In genomic region chr6:8392569-8392968, GRCh38 we compare ENCODE assay signal across 17 cellular contexts. TPM values are rescaled to one million over a fixed set of nuclear protein-coding genes. Genes with fewer than 3 reads are reported as not detected.
DNase-seq lines count a peak whose midpoint lies in the region; ATAC-seq, FAIRE-seq and TF ChIP-seq lines count a peak whose summit lies in the region.
"Had no signal": no experiment of that assay in that cellular context is flagged by ENCODE, and none has a peak within 500 bp of the region (broad histone marks: within the 10 kb centered on the region; RNA-seq: fewer than 3 reads in every experiment).

No MANE protein-coding gene starts in this region.

- TF ChIP-seq EP300 in K562 (IDR thresholded peaks at IDR 0.05; ENCODE audit: low read length), result no peak
- TF ChIP-seq EP300 in upper lobe of left lung (IDR thresholded peaks at IDR 0.05), result no peak

- no peak overlapping the region for H3K27ac Mint-ChIP-seq in T-helper 2 cell treated with Interferon-gamma antibody and Interleukin-4, amounts not matched to agents 5 μg/mL and 100 μg/mL, for 36 hours
- H3K27ac Mint-ChIP-seq: activated T-helper 1 cell treated with anti-CD3 and anti-CD28 coated beads, Interleukin-12 subunit alpha, Interleukin-12 subunit beta, Interleukin-2, Interleukin-4 antibody, amounts not matched to agents 30 ng/mL and 10 ng/mL and 1 ng/mL, durations not matched to agents 14 hours and 24 hours and 36 hours; stimulated activated memory B cell treated with anti-CD40 and anti-IgM and Interleukin-4, amounts not matched to agents 10 μg/mL and 1 μg/mL and 100 μg/mL, for 72 hours had no signal

- 6% methylated on average over 2 of the region's 2 CpGs for WGBS in K562 (ENCODE audit: insufficient coverage, low coverage, missing lambda C conversion rate)
- WGBS in upper lobe of left lung, 2 donors, result 50 to 65% methylated on average over 2 of the region's 2 CpGs

- DNase-seq in HAP-1 (ENCODE audit: low spot score in 2 of 2) (peak; percentile 21 to 34), NOMO-1 treated with DMSO at 0.1 percent for 48 hours (lab: John Stamatoyannopoulos, UW; ENCODE audit: unreplicated experiment) (peak; percentile 74), K562 (ENCODE audit: extremely low read depth in 1 of 4, low spot score in 3 of 4) (no peak), upper lobe of left lung (no peak)
- DNase-seq in T-helper 2 cell treated with Interferon-gamma antibody and Interleukin-4, amounts not matched to agents 5 μg/mL and 100 μg/mL, for 36 hours (ENCODE audit: low spot score), result no peak
- DNase-seq: activated CD4-positive, CD25-positive, alpha-beta regulatory T cell treated with anti-CD3 and anti-CD28 coated beads, Interleukin-2, amount 50 U/mL, for 72 hours; foreskin keratinocyte; islet precursor cell; NCI-H524 treated with DMSO at 0.1 percent for 48 hours; stimulated activated CD4-positive, alpha-beta T cell treated with anti-CD3 and anti-CD28 coated beads, Interleukin-2, amount 100 ng/mL, for 48 hours had no signal

- no peaks in the 10 kb centered on the region for H3K27me3 ChIP-seq in BLaER1 treated with 17β-estradiol and CSF1 and Interleukin-3, amounts not matched to agents 10 nM and 100 nM
- no peaks in the 10 kb centered on the region for H3K27me3 ChIP-seq in HAP-1 (ENCODE audit: low read depth)
- H3K27me3 ChIP-seq in K562 (ENCODE audit: control insufficient read depth in 2 of 2, insufficient read depth in 2 of 2, low read length in 2 of 2), result no peaks in the 10 kb centered on the region
- no peaks in the 10 kb centered on the region for H3K27me3 ChIP-seq in upper lobe of left lung
- H3K27me3 ChIP-seq: breast epithelium, foreskin keratinocyte, SJSA1 had no signal

- TF ChIP-seq CTCF in K562 (IDR thresholded peaks at IDR 0.05 in 2 of 3, conservative IDR thresholded peaks at IDR 0.05 in 1 of 3; ENCODE audit: insufficient read depth in 2 of 3, low read depth in 1 of 3, low read length in 3 of 3), result no peak
- no peak for TF ChIP-seq CTCF in upper lobe of left lung (IDR thresholded peaks at IDR 0.05)

- H3K9me3 Mint-ChIP-seq in T-helper 2 cell treated with Interferon-gamma antibody and Interleukin-4, amounts not matched to agents 5 μg/mL and 100 μg/mL, for 36 hours, result no peaks in the 10 kb centered on the region
- H3K9me3 Mint-ChIP-seq: activated T-helper 1 cell treated with anti-CD3 and anti-CD28 coated beads, Interleukin-12 subunit alpha, Interleukin-12 subunit beta, Interleukin-2, Interleukin-4 antibody, amounts not matched to agents 30 ng/mL and 10 ng/mL and 1 ng/mL, durations not matched to agents 14 hours and 24 hours and 36 hours; stimulated activated memory B cell treated with anti-CD40 and anti-IgM and Interleukin-4, amounts not matched to agents 10 μg/mL and 1 μg/mL and 100 μg/mL, for 72 hours had no signal

- H3K9me1 ChIP-seq in K562 (ENCODE audit: control insufficient read depth, insufficient read depth, low read length), result no peaks in the 10 kb centered on the region

- in situ Hi-C loops in HAP-1 (cut with MboI; ENCODE audit: low sequenced_read_pairs), result no loop called here
- in situ Hi-C loops in K562 (cut with MboI), result no loop called here

- TF ChIP-seq POLR2A in K562 (conservative IDR thresholded peaks at IDR 0.05) (no peak), upper lobe of left lung (IDR thresholded peaks at IDR 0.05) (no peak)

- BruUV-seq in K562 (replicated peaks; lab: Mats Ljungman, UMichigan), result no TSS peak

- H3K4me3 ChIP-seq in BLaER1 treated with 17β-estradiol and CSF1 and Interleukin-3, amounts not matched to agents 10 nM and 100 nM, result no peak overlapping the region
- no peak overlapping the region for H3K4me3 ChIP-seq in HAP-1
- no peak overlapping the region for H3K4me3 ChIP-seq in K562
- no peak overlapping the region for H3K4me3 ChIP-seq in upper lobe of left lung
- H3K4me3 ChIP-seq: breast epithelium, SJSA1 had no signal

- ATAC-seq in K562 (peak; percentile 25; the same call in 1 of the 3 replicates), HG03571 (IDR thresholded peaks at IDR 0.05; ENCODE audit: unreplicated experiment) (no peak), upper lobe of left lung (ENCODE audit: low FRiP score in 2 of 2) (no peak), GM21526 (IDR thresholded peaks at IDR 0.05; ENCODE audit: low FRiP score, unreplicated experiment) (no peak)
- ATAC-seq: foreskin keratinocyte; stimulated activated memory B cell treated with anti-CD40 and anti-IgM and Interleukin-4, amounts not matched to agents 10 μg/mL and 1 μg/mL and 100 μg/mL, for 72 hours had no signal

- H2AFZ ChIP-seq in K562 (ENCODE audit: low read depth, low read length), result no peak overlapping the region

- H3K4me2 ChIP-seq in BLaER1 treated with 17β-estradiol and CSF1 and Interleukin-3, amounts not matched to agents 10 nM and 100 nM, result peak overlapping the region in 9 of 11 experiments; percentile 1 to 41 (median 17); a peak in 11 of 22 replicates
- no peak overlapping the region for H3K4me2 ChIP-seq in K562 (ENCODE audit: insufficient read depth, low read length)

- H3K36me3 Mint-ChIP-seq in T-helper 2 cell treated with Interferon-gamma antibody and Interleukin-4, amounts not matched to agents 5 μg/mL and 100 μg/mL, for 36 hours (ENCODE audit: low read depth), result no peaks in the 10 kb centered on the region

- POLR2A ChIA-PET in K562 (lab: Yijun Ruan, JAX), result no interaction called here

- H3K4me3 Mint-ChIP-seq in T-helper 2 cell treated with Interferon-gamma antibody and Interleukin-4, amounts not matched to agents 5 μg/mL and 100 μg/mL, for 36 hours, result no peak overlapping the region
- H3K4me3 Mint-ChIP-seq: activated T-helper 1 cell treated with anti-CD3 and anti-CD28 coated beads, Interleukin-12 subunit alpha, Interleukin-12 subunit beta, Interleukin-2, Interleukin-4 antibody, amounts not matched to agents 30 ng/mL and 10 ng/mL and 1 ng/mL, durations not matched to agents 14 hours and 24 hours and 36 hours; stimulated activated memory B cell treated with anti-CD40 and anti-IgM and Interleukin-4, amounts not matched to agents 10 μg/mL and 1 μg/mL and 100 μg/mL, for 72 hours had no signal

- TF ChIP-seq RAD21 in K562 (CRISPR knock-in tag; conservative IDR thresholded peaks at IDR 0.05 in 1 of 2, IDR thresholded peaks at IDR 0.05 in 1 of 2), result no peak

- H3K9ac ChIP-seq in BLaER1 treated with 17β-estradiol and CSF1 and Interleukin-3, amounts not matched to agents 10 nM and 100 nM, result no peak overlapping the region
- no peak overlapping the region for H3K9ac ChIP-seq in K562 (ENCODE audit: insufficient read depth in 1 of 2, low read depth in 2 of 2, low read length in 2 of 2)

- no peak for FAIRE-seq in K562 (lab: Jason Lieb, UNC)

- H3K36me3 ChIP-seq in BLaER1 treated with 17β-estradiol and CSF1 and Interleukin-3, amounts not matched to agents 10 nM and 100 nM, result no peaks in the 10 kb centered on the region
- H3K36me3 ChIP-seq in HAP-1 (replicated peaks) (no peaks in the 10 kb centered on the region), K562 (ENCODE audit: control insufficient read depth, insufficient read depth, low read length) (no peaks in the 10 kb centered on the region), upper lobe of left lung (no peaks in the 10 kb centered on the region)
- H3K36me3 ChIP-seq: breast epithelium, SJSA1 had no signal

- intact Hi-C loops in K562 (cut with micrococcal nuclease), result no loop called here

- no peaks in the 10 kb centered on the region for H3K79me2 ChIP-seq in K562 (ENCODE audit: control insufficient read depth, insufficient read depth, low read length)

- CTCF ChIA-PET in K562 (lab: Yijun Ruan, JAX; ENCODE audit: low intra/inter-chr PET ratio), result interaction anchor here (0.5 kb wide), 1 partner anchor 362 kb away, joined by 3 read pairs; no protein-coding TSS in a partner anchor

- H3K4me1 ChIP-seq in BLaER1 treated with 17β-estradiol and CSF1 and Interleukin-3, amounts not matched to agents 10 nM and 100 nM, result peaks cover 0 to 15% (median 10%) of the 10 kb centered on the region in 10 experiments; a peak in 13 of 20 replicates
- H3K4me1 ChIP-seq in HAP-1 (peaks cover 3% of the 10 kb centered on the region), K562 (replicated peaks in 1 of 2; ENCODE audit: control insufficient read depth in 2 of 2, insufficient read depth in 2 of 2, low read length in 2 of 2) (no peaks in the 10 kb centered on the region), upper lobe of left lung (no peaks in the 10 kb centered on the region)
- H3K4me1 ChIP-seq: breast epithelium, foreskin keratinocyte, SJSA1 had no signal

- H3K27ac ChIP-seq in BLaER1 treated with 17β-estradiol and CSF1 and Interleukin-3, amounts not matched to agents 10 nM and 100 nM, result peak overlapping the region in 1 of 11 experiments; percentile 8; a peak in 1 of 22 replicates
- no peak overlapping the region for H3K27ac ChIP-seq in K562 (ENCODE audit: extremely low read depth, low read depth, low read length)
- H3K27ac ChIP-seq in upper lobe of left lung, result no peak overlapping the region
- H3K27ac ChIP-seq: breast epithelium, foreskin keratinocyte, SJSA1 had no signal

- H3K4me1 Mint-ChIP-seq in T-helper 2 cell treated with Interferon-gamma antibody and Interleukin-4, amounts not matched to agents 5 μg/mL and 100 μg/mL, for 36 hours (ENCODE audit: low read depth), result peaks cover 10% of the 10 kb centered on the region

- peaks cover 4% of the 10 kb centered on the region for H3K27me3 Mint-ChIP-seq in T-helper 2 cell treated with Interferon-gamma antibody and Interleukin-4, amounts not matched to agents 5 μg/mL and 100 μg/mL, for 36 hours (ENCODE audit: low read depth)
- H3K27me3 Mint-ChIP-seq: stimulated activated memory B cell treated with anti-CD40 and anti-IgM and Interleukin-4, amounts not matched to agents 10 μg/mL and 1 μg/mL and 100 μg/mL, for 72 hours had no signal

- no peaks in the 10 kb centered on the region for H4K20me1 ChIP-seq in BLaER1 treated with 17β-estradiol and CSF1 and Interleukin-3, amounts not matched to agents 10 nM and 100 nM
- no peaks in the 10 kb centered on the region for H4K20me1 ChIP-seq in K562 (replicated peaks; ENCODE audit: control insufficient read depth, insufficient read depth, low read length)

- no peaks in the 10 kb centered on the region for H3K9me3 ChIP-seq in BLaER1 treated with 17β-estradiol and CSF1 and Interleukin-3, amounts not matched to agents 10 nM and 100 nM (replicated peaks in 1 of 11)
- H3K9me3 ChIP-seq in HAP-1, result no peaks in the 10 kb centered on the region
- no peaks in the 10 kb centered on the region for H3K9me3 ChIP-seq in K562 (replicated peaks; ENCODE audit: control insufficient read depth, insufficient read depth, low read depth, low read length)
- H3K9me3 ChIP-seq in upper lobe of left lung, result no peaks in the 10 kb centered on the region
- H3K9me3 ChIP-seq: breast epithelium, SJSA1 had no signal

RNA-seq across cellular contexts. Expression of gene SLC35B3, which starts 42.8 kb away (rescaled TPM):
- 16.2 and 31.7 TPM in 2 replicates for total RNA-seq in K562 (2011; cell fraction: chromatin; rRNA removed; ENCODE audit: low replicate concordance)
- 13.7 and 14.7 TPM in 2 replicates for total RNA-seq in K562 (2011; cell fraction: nucleolus; rRNA removed)
- total RNA-seq in K562 (2011; cell fraction: nucleoplasm; rRNA removed), result 19.8 and 24.1 TPM in 2 replicates
- total RNA-seq in K562 (2014; rRNA removed) (9.2 and 10.7 TPM in 2 replicates), K562 (2014; rRNA removed; fragmentation: Illumina TruSeq; extraction: Trizol) (10.3 and 11.5 TPM in 2 replicates), K562 (2015; rRNA removed; fragmentation: Illumina TruSeq; extraction: Trizol) (11.2 and 12.7 TPM in 2 replicates), K562 (2021) (11.0 and 11.3 TPM in 2 replicates), upper lobe of left lung (10 to 100 TPM in 5 of 6 donors, 1 to 10 TPM in 1; 6.7 to 17.8 (median 14.3) TPM)
- polyA plus RNA-seq in K562 (2011; rRNA removed) (19.0 and 19.1 TPM in 2 replicates), K562 (2014; fragmentation: Illumina TruSeq; extraction: Trizol) (11.4 and 11.8 TPM in 2 replicates), K562 (2014; fragmentation: Nextera tagmentation; extraction: Ambion mirVana) (1 to 10 TPM; 7.6 to 7.8 TPM), K562 (2014; rRNA removed) (14.0 and 14.5 TPM in 2 replicates)
- 3.9 and 9.3 TPM in 2 replicates for polyA plus RNA-seq in K562 (2011; cell fraction: cytosol; rRNA removed)
- 15.8 and 27.0 TPM in 2 replicates for polyA plus RNA-seq in K562 (2011; cell fraction: nucleus; rRNA removed)
- polyA plus RNA-seq in K562 (2012), result 14.7 and 15.7 TPM in 2 replicates
- polyA minus RNA-seq in K562 (2011; rRNA and poly(A)+ RNA removed), result 12.4 and 12.5 TPM in 2 replicates
- polyA minus RNA-seq in K562 (2011; cell fraction: cytosol; rRNA and poly(A)+ RNA removed), result 5.7 and 6.5 TPM in 2 replicates
- 10.4 and 21.8 TPM in 2 replicates for polyA minus RNA-seq in K562 (2011; cell fraction: nucleus; rRNA and poly(A)+ RNA removed)

Comparison
In these comparisons a context has a peak if more than half of its experiments do, and no peak if none do; other contexts are left out.
1. DNase-seq: peak in HAP-1 (2 of 2) and NOMO-1 treated with DMSO at 0.1 percent for 48 hours (single experiment); none in K562 (0 of 4), T-helper 2 cell treated with Interferon-gamma antibody and Interleukin-4, amounts not matched to agents 5 μg/mL and 100 μg/mL, for 36 hours (single experiment) and upper lobe of left lung (0 of 2).